15 cellular contexts compared by ENCODE assay signal in genomic region chr14:76153919-76154318, GRCh38. TPM values are rescaled to one million over a fixed set of nuclear protein-coding genes. Genes with fewer than 3 reads are reported as not detected.
A peak's percentile ranks its signal among the peaks of the same experiment; 100 is the strongest.
DNase-seq lines count a peak whose midpoint lies in the region; ATAC-seq and TF ChIP-seq lines count a peak whose summit lies in the region.
"Had no signal": no experiment of that assay in that cellular context is flagged by ENCODE, and none has a peak within 500 bp of the region (broad histone marks: within the 10 kb centered on the region; RNA-seq: fewer than 3 reads in every experiment).

No MANE protein-coding gene starts in this region.

- intact Hi-C loops in dendritic cell treated with granulocyte-macrophage colony-stimulating factor and Interleukin-4, amounts not matched to agents 40 ng/mL and 50 ng/mL, for 4 days (cut with micrococcal nuclease): loop anchor here (5.0 to 10.0 kb wide), 2 partner anchors 38 to 169 kb away; partner anchors contain the start of genes IFT43 and TGFB3
- intact Hi-C loops in dorsolateral prefrontal cortex (cut with DNase I): no loop called here

- H3K4me3 ChIP-seq in NB4 (ENCODE audit: low read depth, low read length) (peak overlapping the region; percentile 89), skeletal muscle satellite cell (ENCODE audit: low read length) (no peak overlapping the region), dorsolateral prefrontal cortex (peak overlapping the region in 11 of 59 donors; percentile 3 to 100 (median 23))
- H3K4me3 ChIP-seq: SJSA1 had no signal

- H3K36me3 Mint-ChIP-seq in activated T-cell treated with anti-CD3 and anti-CD28 coated beads, Interleukin-2, amount 50 U/mL, for 4 hours (ENCODE audit: insufficient read depth): peaks cover 28% of the 10 kb centered on the region
- H3K36me3 Mint-ChIP-seq in dendritic cell treated with granulocyte-macrophage colony-stimulating factor and Interleukin-4, amounts not matched to agents 40 ng/mL and 50 ng/mL, for 4 days (ENCODE audit: low read depth): peaks cover 45% of the 10 kb centered on the region

- peaks cover 38% of the 10 kb centered on the region for H3K4me1 ChIP-seq in skeletal muscle satellite cell (ENCODE audit: control insufficient read depth, insufficient read depth, low read length)

- H3K27me3 Mint-ChIP-seq in activated T-cell treated with anti-CD3 and anti-CD28 coated beads, Interleukin-2, amount 50 U/mL, for 4 hours (ENCODE audit: low read depth): no peaks in the 10 kb centered on the region
- peaks cover 10% of the 10 kb centered on the region for H3K27me3 Mint-ChIP-seq in dendritic cell treated with granulocyte-macrophage colony-stimulating factor and Interleukin-4, amounts not matched to agents 40 ng/mL and 50 ng/mL, for 4 days

- TF ChIP-seq CTCF in NB4 (IDR thresholded peaks at IDR 0.05; ENCODE audit: low read depth, low read length): no peak
- TF ChIP-seq CTCF in dorsolateral prefrontal cortex (IDR thresholded peaks at IDR 0.05 in 54 of 56, conservative IDR thresholded peaks at IDR 0.05 in 2 of 56; ENCODE audit: low read depth in 1 of 56, partially characterized antibody in 56 of 56): no peak

- peaks cover 36% of the 10 kb centered on the region for H3K36me3 ChIP-seq in skeletal muscle satellite cell (ENCODE audit: insufficient read depth, low read length)

- H3K4me1 Mint-ChIP-seq in activated T-cell treated with anti-CD3 and anti-CD28 coated beads, Interleukin-2, amount 50 U/mL, for 4 hours (ENCODE audit: low read depth): peaks cover 68% of the 10 kb centered on the region
- peaks cover 62% of the 10 kb centered on the region for H3K4me1 Mint-ChIP-seq in dendritic cell treated with granulocyte-macrophage colony-stimulating factor and Interleukin-4, amounts not matched to agents 40 ng/mL and 50 ng/mL, for 4 days (ENCODE audit: low read depth)

- H3K4me2 ChIP-seq in skeletal muscle satellite cell (ENCODE audit: low read length): peak overlapping the region; percentile 79

- TF ChIP-seq POLR2A in NB4 (IDR thresholded peaks at IDR 0.05; ENCODE audit: extremely low read depth, insufficient read length): no peak

- peak overlapping the region; percentile 4 for H3K27ac Mint-ChIP-seq in dendritic cell treated with granulocyte-macrophage colony-stimulating factor and Interleukin-4, amounts not matched to agents 40 ng/mL and 50 ng/mL, for 4 days

- peaks cover 6% of the 10 kb centered on the region for H3K27me3 ChIP-seq in skeletal muscle satellite cell (ENCODE audit: control insufficient read depth, insufficient read depth, low read length)
- H3K27me3 ChIP-seq in dorsolateral prefrontal cortex: no peaks in the 10 kb centered on the region
- H3K27me3 ChIP-seq: SJSA1 had no signal

- no peak for ATAC-seq in activated T-cell treated with anti-CD3 and anti-CD28 coated beads, Interleukin-2, amount 50 U/mL, for 4 hours

- peaks cover 5% of the 10 kb centered on the region for H3K9me3 Mint-ChIP-seq in activated T-cell treated with anti-CD3 and anti-CD28 coated beads, Interleukin-2, amount 50 U/mL, for 4 hours
- H3K9me3 Mint-ChIP-seq in dendritic cell treated with granulocyte-macrophage colony-stimulating factor and Interleukin-4, amounts not matched to agents 40 ng/mL and 50 ng/mL, for 4 days: no peaks in the 10 kb centered on the region

- H3K9me3 ChIP-seq in skeletal muscle satellite cell (replicated peaks; ENCODE audit: low read length): no peaks in the 10 kb centered on the region
- H3K9me3 ChIP-seq: neutrophil, SJSA1 had no signal

- no peak overlapping the region for H3K27ac ChIP-seq in dorsolateral prefrontal cortex
- H3K27ac ChIP-seq: neutrophil, SJSA1 had no signal

- H3K9ac ChIP-seq in skeletal muscle satellite cell (ENCODE audit: low read depth, low read length): no peak overlapping the region

- peak overlapping the region; percentile 97 for H3K4me3 Mint-ChIP-seq in activated T-cell treated with anti-CD3 and anti-CD28 coated beads, Interleukin-2, amount 50 U/mL, for 4 hours
- no peak overlapping the region for H3K4me3 Mint-ChIP-seq in dendritic cell treated with granulocyte-macrophage colony-stimulating factor and Interleukin-4, amounts not matched to agents 40 ng/mL and 50 ng/mL, for 4 days

- no peak for DNase-seq in activated T-cell treated with anti-CD3 and anti-CD28 coated beads, Interleukin-2, amount 50 U/mL, for 4 hours
- DNase-seq in activated T-cell treated with anti-CD3 and anti-CD28 coated beads, Interleukin-2, amount 50 U/mL, for 1 hour: no peak
- no peak for DNase-seq in NB4 (ENCODE audit: low read depth)
- DNase-seq in dorsolateral prefrontal cortex: no peak
- DNase-seq in NCI-H1694 treated with DMSO at 0.1 percent for 48 hours (lab: John Stamatoyannopoulos, UW): no peak
- no peak for DNase-seq in NCI-H1930 (lab: John Stamatoyannopoulos, UW)
- DNase-seq: activated CD4-positive, alpha-beta T cell treated with anti-CD3 and anti-CD28 coated beads for 4 hours; DMS79 treated with DMSO at 0.1 percent for 48 hours; effector CD4-positive, alpha-beta T cell; H7; NCI-H748 treated with DMSO at 0.1 percent for 48 hours had no signal

RNA-seq across cellular contexts. Expression of gene GPATCH2L, which starts 2.2 kb away (rescaled TPM):
- total RNA-seq in activated T-cell treated with anti-CD3 and anti-CD28 coated beads, Interleukin-2, amount 50 U/mL, for 4 hours: 10 to 100 TPM; 31.3 to 41.4 (median 40.8) TPM
- total RNA-seq in skeletal muscle satellite cell (2012; rRNA removed): 39.1 and 46.9 TPM in 2 replicates
- 10 to 100 TPM; 48.3 to 78.8 (median 63.9) TPM for total RNA-seq in dorsolateral prefrontal cortex
